Comparison of ENCODE assay signal across 8 cellular contexts in the genomic region with DNA sequence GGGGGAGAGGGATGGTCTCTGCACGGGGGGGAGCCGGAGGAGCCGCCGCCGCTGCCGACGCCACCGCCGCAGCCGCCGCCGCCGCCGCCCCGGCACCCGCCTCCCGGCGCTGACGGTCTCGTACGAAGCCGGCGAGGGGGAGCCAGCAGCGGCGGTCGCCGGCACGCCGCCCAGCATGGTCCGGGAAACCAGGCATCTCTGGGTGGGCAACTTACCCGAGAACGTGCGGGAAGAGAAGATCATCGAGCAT. TPM values are rescaled to one million over a fixed set of nuclear protein-coding genes. Genes with fewer than 3 reads are reported as not detected.
DNase-seq lines count a peak whose midpoint lies in the region; ATAC-seq and TF ChIP-seq lines count a peak whose summit lies in the region.

No MANE protein-coding gene starts in this region.

- H3K4me3 ChIP-seq in epithelial cell of esophagus (ENCODE audit: low read length), result peak overlapping the region; percentile 98
- peak overlapping the region; percentile 84 for H3K4me3 ChIP-seq in parathyroid adenoma (ENCODE audit: low read depth, low read length)

- H3K4me1 ChIP-seq in parathyroid adenoma, result peaks cover 8% of the 10 kb centered on the region

- peak overlapping the region; percentile 80 for H3K4me3 Mint-ChIP-seq in Calu3 (ENCODE audit: low read depth, unreplicated experiment)

- CTCF ChIA-PET in Calu3 (lab: Charles Lee), result interaction anchor here (0.8 to 1.8 kb wide), 5 partner anchors 10 to 127 kb away, joined by 3 to 6 read pairs (median 3); no protein-coding TSS in a partner anchor

- BruUV-seq in Calu3 (replicated peaks; lab: Mats Ljungman, UMichigan), result no TSS peak

- H3K4me2 ChIP-seq in parathyroid adenoma (ENCODE audit: low read length), result peak overlapping the region; percentile 64

- H2AFZ ChIP-seq in parathyroid adenoma, result no peak overlapping the region

- H3K9ac ChIP-seq in parathyroid adenoma, result no peak overlapping the region

- intact Hi-C loops in Calu3 (cut with micrococcal nuclease; ENCODE audit: unreplicated experiment), result loop anchor here (5.0 kb wide), 1 partner anchor 51 kb away; no protein-coding TSS in a partner anchor

- H3K9me3 ChIP-seq in parathyroid adenoma (ENCODE audit: control insufficient read depth, low read length), result no peaks in the 10 kb centered on the region

- peak overlapping the region; percentile 78 for H3K27ac ChIP-seq in parathyroid adenoma

- ATAC-seq in HG02885 (IDR thresholded peaks at IDR 0.05; ENCODE audit: poor library complexity, unreplicated experiment) (no peak), HG03175 (IDR thresholded peaks at IDR 0.05; ENCODE audit: unreplicated experiment) (no peak), esophagus mucosa (no peak)

- no peaks in the 10 kb centered on the region for H3K36me3 ChIP-seq in parathyroid adenoma (ENCODE audit: control insufficient read depth, insufficient read depth, low read length)

- peaks cover 34% of the 10 kb centered on the region for H3K36me3 Mint-ChIP-seq in Calu3 (ENCODE audit: insufficient read depth, unreplicated experiment)

- no peak overlapping the region for H3K27ac Mint-ChIP-seq in Calu3 (ENCODE audit: unreplicated experiment)

- no peaks in the 10 kb centered on the region for H3K4me1 Mint-ChIP-seq in Calu3 (ENCODE audit: low read depth, unreplicated experiment)

- TF ChIP-seq CTCF in Calu3 (IDR thresholded peaks at IDR 0.05; ENCODE audit: unreplicated experiment) (no peak), epithelial cell of esophagus (IDR thresholded peaks at IDR 0.05; ENCODE audit: insufficient read depth, low read depth, low read length, missing control alignments) (no peak), parathyroid adenoma (IDR thresholded peaks at IDR 0.05) (no peak)

- no peaks in the 10 kb centered on the region for H3K27me3 ChIP-seq in parathyroid adenoma (ENCODE audit: control insufficient read depth, insufficient read depth, low read length)

- H3K9me3 Mint-ChIP-seq in Calu3 (ENCODE audit: low read depth, unreplicated experiment), result no peaks in the 10 kb centered on the region

- H3K27me3 Mint-ChIP-seq in Calu3 (ENCODE audit: unreplicated experiment), result no peaks in the 10 kb centered on the region

- H3K79me2 ChIP-seq in parathyroid adenoma, result peaks cover 4% of the 10 kb centered on the region

- no peak for DNase-seq in Calu3
- peak; percentile 57 for DNase-seq in OCI-M1 (lab: John Stamatoyannopoulos, UW)
- DNase-seq in epithelial cell of esophagus (ENCODE audit: low read depth), result no peak
- DNase-seq in NCI-H446 (lab: John Stamatoyannopoulos, UW), result no peak

RNA-seq across cellular contexts. Expression of gene SPEN, which starts 0.3 kb away (rescaled TPM):
- total RNA-seq in Calu3 (2022) (48.3 and 53.6 TPM in 2 replicates), esophagus mucosa (25.1 TPM)

RNA-seq across cellular contexts. Expression of gene UQCRHL, which starts 40.4 kb away (rescaled TPM):
- 3.3 and 3.6 TPM in 2 replicates for total RNA-seq in Calu3 (2022)
- total RNA-seq in esophagus mucosa, result 1.6 TPM
